In the genomic region with DNA sequence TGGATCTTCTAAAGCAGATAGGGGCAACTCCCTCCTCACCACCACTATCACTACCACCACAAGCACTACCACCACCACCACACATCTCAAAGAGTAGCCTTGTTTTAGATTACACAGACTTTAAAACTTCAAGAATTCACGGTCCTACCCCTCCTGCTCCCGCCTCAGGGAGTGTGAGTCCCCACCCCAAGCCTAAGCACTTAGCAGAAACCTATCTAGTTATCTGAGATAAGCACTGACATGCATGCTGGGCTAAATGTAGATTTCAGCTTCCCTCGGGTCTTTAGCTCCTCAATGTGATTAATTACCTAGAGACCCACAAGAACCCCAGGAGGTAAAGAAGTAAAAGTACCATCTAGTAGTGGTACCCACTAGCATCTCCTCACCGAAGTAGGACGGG, we compare ENCODE assay signal across 8 cellular contexts. TPM values are rescaled to one million over a fixed set of nuclear protein-coding genes. Genes with fewer than 3 reads are reported as not detected.
DNase-seq lines count a peak whose midpoint lies in the region; ATAC-seq and TF ChIP-seq lines count a peak whose summit lies in the region.

No MANE protein-coding gene starts in this region.

- H3K4me1 Mint-ChIP-seq in chondrocyte (ENCODE audit: low read depth) (peaks cover 13% of the 10 kb centered on the region), mesothelial cell of epicardium (peaks cover 78% of the 10 kb centered on the region)

- no peaks in the 10 kb centered on the region for H3K27me3 ChIP-seq in cardiac muscle cell
- no peaks in the 10 kb centered on the region for H3K27me3 ChIP-seq in upper lobe of right lung

- ATAC-seq in left cardiac atrium (no peak), upper lobe of right lung (no peak), HG02588 (IDR thresholded peaks at IDR 0.05; ENCODE audit: unreplicated experiment) (no peak), HG02798 (IDR thresholded peaks at IDR 0.05; ENCODE audit: poor library complexity, unreplicated experiment) (no peak), sciatic nerve (no peak)

- no peak overlapping the region for H3K27ac ChIP-seq in cardiac muscle cell
- H3K27ac ChIP-seq in upper lobe of right lung: no peak overlapping the region

- peaks cover 7% of the 10 kb centered on the region for H3K4me1 ChIP-seq in cardiac muscle cell (ENCODE audit: low read depth)
- no peaks in the 10 kb centered on the region for H3K4me1 ChIP-seq in upper lobe of right lung

- H3K4me3 Mint-ChIP-seq in chondrocyte (ENCODE audit: unreplicated experiment): peak overlapping the region; percentile 88
- peak overlapping the region; percentile 97 for H3K4me3 Mint-ChIP-seq in mesothelial cell of epicardium

- H3K4me3 ChIP-seq in cardiac muscle cell (peak overlapping the region; percentile 93), upper lobe of right lung (peak overlapping the region; percentile 68)

- DNase-seq in cardiac muscle cell (ENCODE audit: low read depth in 1 of 2, low spot score in 1 of 2) (no peak), left cardiac atrium (no peak), chondrocyte (ENCODE audit: low spot score) (no peak), mesothelial cell of epicardium (ENCODE audit: low spot score in 2 of 2, unreplicated experiment in 2 of 2) (no peak), upper lobe of right lung (no peak), sciatic nerve (ENCODE audit: low spot score) (no peak)

- H3K9me3 ChIP-seq in cardiac muscle cell (ENCODE audit: low read depth) (no peaks in the 10 kb centered on the region), upper lobe of right lung (no peaks in the 10 kb centered on the region)

- TF ChIP-seq CTCF in cardiac muscle cell (IDR thresholded peaks at IDR 0.05; ENCODE audit: low read depth, low read length) (no peak), chondrocyte (IDR thresholded peaks at IDR 0.05) (no peak), mesothelial cell of epicardium (IDR thresholded peaks at IDR 0.05; ENCODE audit: unreplicated experiment) (no peak), upper lobe of right lung (IDR thresholded peaks at IDR 0.05) (no peak)

- no peaks in the 10 kb centered on the region for H3K36me3 ChIP-seq in cardiac muscle cell
- H3K36me3 ChIP-seq in upper lobe of right lung: no peaks in the 10 kb centered on the region

- H3K9me3 Mint-ChIP-seq in chondrocyte (ENCODE audit: low read depth) (peaks cover 3% of the 10 kb centered on the region), mesothelial cell of epicardium (no peaks in the 10 kb centered on the region)

- H3K27me3 Mint-ChIP-seq in chondrocyte (ENCODE audit: low read depth): no peaks in the 10 kb centered on the region
- no peaks in the 10 kb centered on the region for H3K27me3 Mint-ChIP-seq in mesothelial cell of epicardium (ENCODE audit: low read depth)

- H3K27ac Mint-ChIP-seq in chondrocyte (ENCODE audit: unreplicated experiment): no peak overlapping the region
- H3K27ac Mint-ChIP-seq in mesothelial cell of epicardium: peak overlapping the region; percentile 98

- intact Hi-C loops in left cardiac atrium (cut with DNase I): no loop called here
- intact Hi-C loops in upper lobe of right lung (cut with DNase I): no loop called here
- intact Hi-C loops in sciatic nerve (cut with DNase I): no loop called here

- H3K36me3 Mint-ChIP-seq in chondrocyte (ENCODE audit: low read depth) (no peaks in the 10 kb centered on the region), mesothelial cell of epicardium (no peaks in the 10 kb centered on the region)

RNA-seq across cellular contexts. Expression of a gene that starts 0.8 kb away (rescaled TPM):
- total RNA-seq in cardiac muscle cell (22.4 and 27.2 TPM in 2 replicates), left cardiac atrium (10 to 100 TPM in 1 of 2 donors, 1 to 10 TPM in 1; 6.9 to 18.9 TPM), chondrocyte (7.1 to 9.5 TPM (median 7.9 TPM) in 3 replicates), mesothelial cell of epicardium (343 to 361 TPM (median 359 TPM) in 3 replicates), upper lobe of right lung (14.7 TPM), sciatic nerve (38.2 TPM)
- 12.5 and 12.6 TPM in 2 replicates for polyA plus RNA-seq in cardiac muscle cell
